In genomic region chr9:124527781-124528180, GRCh38 we compare ENCODE assay signal across 21 cellular contexts. TPM values are rescaled to one million over a fixed set of nuclear protein-coding genes. Genes with fewer than 3 reads are reported as not detected.
DNase-seq lines count a peak whose midpoint lies in the region; ATAC-seq and TF ChIP-seq lines count a peak whose summit lies in the region.
"Had no signal": no experiment of that assay in that cellular context is flagged by ENCODE, and none has a peak within 500 bp of the region (broad histone marks: within the 10 kb centered on the region; RNA-seq: fewer than 3 reads in every experiment).

No MANE protein-coding gene starts in this region.

- H3K4me1 ChIP-seq in GM23338 (ENCODE audit: insufficient read depth) (no peaks in the 10 kb centered on the region), fibroblast of lung (ENCODE audit: control insufficient read depth, extremely low read depth, insufficient read depth, low read length) (no peaks in the 10 kb centered on the region)

- H3K9me3 ChIP-seq in fibroblast of lung (ENCODE audit: control insufficient read depth, insufficient read depth, low read depth, low read length) = no peaks in the 10 kb centered on the region
- H3K9me3 ChIP-seq: neutrophil, testis had no signal

- peaks cover 44% of the 10 kb centered on the region for H3K36me3 Mint-ChIP-seq in GM23338 (ENCODE audit: low read depth)
- H3K36me3 Mint-ChIP-seq in activated CD8-positive, alpha-beta T cell treated with anti-CD3 and anti-CD28 coated beads, Interleukin-2, amount 10 ng/mL, durations not matched to agents 7 days and 5 days (ENCODE audit: low read depth) = no peaks in the 10 kb centered on the region
- peaks cover 0 to 7% of the 10 kb centered on the region in 2 donors for H3K36me3 Mint-ChIP-seq in stimulated activated naive B cell treated with anti-CD40 and anti-IgM and Interleukin-4, amounts not matched to agents 10 μg/mL and 1 μg/mL and 100 μg/mL, for 72 hours
- H3K36me3 Mint-ChIP-seq in activated T-cell treated with anti-CD3 and anti-CD28 coated beads, Interleukin-2, amount 50 U/mL, for 72 hours (ENCODE audit: insufficient read depth in 2 of 2) = no peaks in the 10 kb centered on the region

- no peak overlapping the region for H2AFZ ChIP-seq in GM23338
- H2AFZ ChIP-seq in fibroblast of lung (ENCODE audit: low read length) = no peak overlapping the region

- no peaks in the 10 kb centered on the region for H3K9me3 Mint-ChIP-seq in GM23338
- no peaks in the 10 kb centered on the region for H3K9me3 Mint-ChIP-seq in activated CD8-positive, alpha-beta T cell treated with anti-CD3 and anti-CD28 coated beads, Interleukin-2, amount 10 ng/mL, durations not matched to agents 7 days and 5 days (ENCODE audit: insufficient read depth)
- no peaks in the 10 kb centered on the region for H3K9me3 Mint-ChIP-seq in stimulated activated naive B cell treated with anti-CD40 and anti-IgM and Interleukin-4, amounts not matched to agents 10 μg/mL and 1 μg/mL and 100 μg/mL, for 72 hours
- H3K9me3 Mint-ChIP-seq in activated T-cell treated with anti-CD3 and anti-CD28 coated beads, Interleukin-2, amount 50 U/mL, for 72 hours = no peaks in the 10 kb centered on the region
- H3K9me3 Mint-ChIP-seq: activated CD4-positive, alpha-beta T cell treated with anti-CD3 and anti-CD28 coated beads, Interleukin-2, amount 10 ng/mL, durations not matched to agents 7 days and 5 days had no signal

- H3K79me2 ChIP-seq in GM23338 (replicated peaks; ENCODE audit: insufficient read depth) = no peaks in the 10 kb centered on the region
- H3K79me2 ChIP-seq in fibroblast of lung (ENCODE audit: control insufficient read depth, insufficient read depth, low read length) = no peaks in the 10 kb centered on the region

- POLR2A ChIA-PET in activated CD8-positive, alpha-beta T cell treated with anti-CD3 and anti-CD28 coated beads, Interleukin-2, amount 10 ng/mL, durations not matched to agents 7 days and 5 days (lab: Charles Lee) = no interaction called here

- H3K4me3 Mint-ChIP-seq in GM23338 = no peak overlapping the region
- H3K4me3 Mint-ChIP-seq in activated CD8-positive, alpha-beta T cell treated with anti-CD3 and anti-CD28 coated beads, Interleukin-2, amount 10 ng/mL, durations not matched to agents 7 days and 5 days = no peak overlapping the region
- no peak overlapping the region for H3K4me3 Mint-ChIP-seq in stimulated activated naive B cell treated with anti-CD40 and anti-IgM and Interleukin-4, amounts not matched to agents 10 μg/mL and 1 μg/mL and 100 μg/mL, for 72 hours
- no peak overlapping the region for H3K4me3 Mint-ChIP-seq in activated T-cell treated with anti-CD3 and anti-CD28 coated beads, Interleukin-2, amount 50 U/mL, for 72 hours
- H3K4me3 Mint-ChIP-seq: activated CD4-positive, alpha-beta T cell treated with anti-CD3 and anti-CD28 coated beads, Interleukin-2, amount 10 ng/mL, durations not matched to agents 7 days and 5 days had no signal

- TF ChIP-seq CTCF in GM23338 (conservative IDR thresholded peaks at IDR 0.05; ENCODE audit: low read depth in 2 of 2) (no peak), fibroblast of lung (conservative IDR thresholded peaks at IDR 0.05 in 1 of 2, IDR thresholded peaks at IDR 0.05 in 1 of 2; ENCODE audit: low read depth in 1 of 2, low read length in 2 of 2) (no peak)

- H3K27ac ChIP-seq in GM23338 (ENCODE audit: low read depth) (no peak overlapping the region), fibroblast of lung (ENCODE audit: insufficient read depth, low read length) (no peak overlapping the region)
- H3K27ac ChIP-seq: neutrophil, RWPE1, testis had no signal

- no peaks in the 10 kb centered on the region for H3K9me2 ChIP-seq in GM23338 (ENCODE audit: insufficient read depth)

- no peak for ATAC-seq in GM23338
- ATAC-seq in activated CD8-positive, alpha-beta T cell treated with anti-CD3 and anti-CD28 coated beads, Interleukin-2, amount 10 ng/mL, durations not matched to agents 7 days and 5 days = no peak
- ATAC-seq in stimulated activated naive B cell treated with anti-CD40 and anti-IgM and Interleukin-4, amounts not matched to agents 10 μg/mL and 1 μg/mL and 100 μg/mL, for 72 hours (replicated peaks) = no peak
- ATAC-seq in activated T-cell treated with anti-CD3 and anti-CD28 coated beads, Interleukin-2, amount 50 U/mL, for 72 hours (replicated peaks in 1 of 2) = no peak
- ATAC-seq: left lobe of liver had no signal

- H3K27ac Mint-ChIP-seq in GM23338 = peak overlapping the region; percentile 30; the same call in 1 of the 2 replicates
- no peak overlapping the region for H3K27ac Mint-ChIP-seq in activated CD8-positive, alpha-beta T cell treated with anti-CD3 and anti-CD28 coated beads, Interleukin-2, amount 10 ng/mL, durations not matched to agents 7 days and 5 days
- no peak overlapping the region for H3K27ac Mint-ChIP-seq in stimulated activated naive B cell treated with anti-CD40 and anti-IgM and Interleukin-4, amounts not matched to agents 10 μg/mL and 1 μg/mL and 100 μg/mL, for 72 hours
- no peak overlapping the region for H3K27ac Mint-ChIP-seq in activated T-cell treated with anti-CD3 and anti-CD28 coated beads, Interleukin-2, amount 50 U/mL, for 72 hours
- H3K27ac Mint-ChIP-seq: activated CD4-positive, alpha-beta T cell treated with anti-CD3 and anti-CD28 coated beads, Interleukin-2, amount 10 ng/mL, durations not matched to agents 7 days and 5 days had no signal

- DNase-seq in GM23338 (ENCODE audit: low spot score) (no peak), RPMI7951 (ENCODE audit: low read depth) (peak; percentile 52), fibroblast of lung (ENCODE audit: low read depth in 2 of 2) (peak; percentile 14 to 68), renal cortical epithelial cell (ENCODE audit: low read depth) (peak; percentile 51)
- DNase-seq in activated CD8-positive, alpha-beta T cell treated with anti-CD3 and anti-CD28 coated beads, Interleukin-2, amount 10 ng/mL, durations not matched to agents 7 days and 5 days = no peak
- DNase-seq in stimulated activated naive B cell treated with anti-CD40 and anti-IgM and Interleukin-4, amounts not matched to agents 10 μg/mL and 1 μg/mL and 100 μg/mL, for 72 hours = no peak
- no peak for DNase-seq in activated T-cell treated with anti-CD3 and anti-CD28 coated beads, Interleukin-2, amount 50 U/mL, for 72 hours
- DNase-seq: activated CD4-positive, alpha-beta T cell treated with anti-CD3 and anti-CD28 coated beads, Interleukin-2, amount 10 ng/mL, durations not matched to agents 7 days and 5 days; activated CD8-positive, alpha-beta memory T cell treated with anti-CD3 and anti-CD28 coated beads, Interleukin-2, amount 50 U/mL, for 4 hours; activated effector memory CD4-positive, alpha-beta T cell treated with Interleukin-2 at 50 U/mL for 16 hours; amygdala; H7; NCI-H187; NCI-H345; retina; testis had no signal

- H3K27me3 Mint-ChIP-seq in GM23338 (ENCODE audit: insufficient read depth, low read depth, poor library complexity) = no peaks in the 10 kb centered on the region
- peaks cover 18% of the 10 kb centered on the region for H3K27me3 Mint-ChIP-seq in activated CD8-positive, alpha-beta T cell treated with anti-CD3 and anti-CD28 coated beads, Interleukin-2, amount 10 ng/mL, durations not matched to agents 7 days and 5 days (ENCODE audit: low read depth)
- H3K27me3 Mint-ChIP-seq in stimulated activated naive B cell treated with anti-CD40 and anti-IgM and Interleukin-4, amounts not matched to agents 10 μg/mL and 1 μg/mL and 100 μg/mL, for 72 hours = no peaks in the 10 kb centered on the region
- H3K27me3 Mint-ChIP-seq in activated T-cell treated with anti-CD3 and anti-CD28 coated beads, Interleukin-2, amount 50 U/mL, for 72 hours (ENCODE audit: low read depth) = no peaks in the 10 kb centered on the region

- H3K36me3 ChIP-seq in GM23338 (ENCODE audit: insufficient read depth) (0 out of 2 replicates have a peak, but pooled peaks cover 4% of the 10 kb centered on the region), fibroblast of lung (ENCODE audit: control insufficient read depth, insufficient read depth, low read length) (no peaks in the 10 kb centered on the region)

- H3K4me1 Mint-ChIP-seq in GM23338 = peaks cover 2% of the 10 kb centered on the region; the same call in 2 of the 3 replicates
- no peaks in the 10 kb centered on the region for H3K4me1 Mint-ChIP-seq in activated CD8-positive, alpha-beta T cell treated with anti-CD3 and anti-CD28 coated beads, Interleukin-2, amount 10 ng/mL, durations not matched to agents 7 days and 5 days (ENCODE audit: low read depth)
- no peaks in the 10 kb centered on the region for H3K4me1 Mint-ChIP-seq in stimulated activated naive B cell treated with anti-CD40 and anti-IgM and Interleukin-4, amounts not matched to agents 10 μg/mL and 1 μg/mL and 100 μg/mL, for 72 hours
- H3K4me1 Mint-ChIP-seq in activated T-cell treated with anti-CD3 and anti-CD28 coated beads, Interleukin-2, amount 50 U/mL, for 72 hours (ENCODE audit: low read depth) = no peaks in the 10 kb centered on the region
- H3K4me1 Mint-ChIP-seq: activated CD4-positive, alpha-beta T cell treated with anti-CD3 and anti-CD28 coated beads, Interleukin-2, amount 10 ng/mL, durations not matched to agents 7 days and 5 days had no signal

- CTCF ChIA-PET in activated CD8-positive, alpha-beta T cell treated with anti-CD3 and anti-CD28 coated beads, Interleukin-2, amount 10 ng/mL, durations not matched to agents 7 days and 5 days (lab: Charles Lee) = interaction anchor here (1.1 kb wide), 1 partner anchor 9 kb away, joined by 8 read pairs; no protein-coding TSS in a partner anchor

- H4K20me1 ChIP-seq in GM23338 (replicated peaks; ENCODE audit: insufficient read depth) (no peaks in the 10 kb centered on the region), fibroblast of lung (ENCODE audit: control insufficient read depth, extremely low read depth, insufficient read depth, low read length) (no peaks in the 10 kb centered on the region)

- no peak overlapping the region for H3K4me2 ChIP-seq in GM23338
- no peak overlapping the region for H3K4me2 ChIP-seq in fibroblast of lung (ENCODE audit: extremely low read depth, insufficient read depth, low read length)

- H3K4me3 ChIP-seq in GM23338 (no peak overlapping the region), fibroblast of lung (replicated peaks in 1 of 4; ENCODE audit: control extremely low read depth in 1 of 4, insufficient read depth in 1 of 4, low read depth in 3 of 4, low read length in 4 of 4) (no peak overlapping the region)
- H3K4me3 ChIP-seq: testis had no signal

- H3F3A ChIP-seq in GM23338 (replicated peaks; ENCODE audit: low read depth) = no peaks in the 10 kb centered on the region

- no peak overlapping the region for H3K9ac ChIP-seq in fibroblast of lung (ENCODE audit: insufficient read depth, low read length)

- H3K27me3 ChIP-seq in GM23338 (ENCODE audit: insufficient read depth) (no peaks in the 10 kb centered on the region), fibroblast of lung (ENCODE audit: control insufficient read depth, insufficient read depth, low read length) (no peaks in the 10 kb centered on the region)
- H3K27me3 ChIP-seq: neutrophil, testis had no signal

RNA-seq across cellular contexts. Expression of gene NR5A1, which starts 20.6 kb away (rescaled TPM):
- total RNA-seq in GM23338 (2014; rRNA removed; shearing (Covaris generic)) = 0.21 and 5.7 TPM in 2 replicates
- polyA plus RNA-seq in GM23338 (2016; fragmentation: Nextera tagmentation; extraction: Ambion mirVana) (not detected in 2 replicates), fibroblast of lung (not detected in 2 replicates)
- total RNA-seq in RPMI7951 (2014; rRNA removed; shearing (Covaris generic)) = not detected in 2 replicates
- total RNA-seq in fibroblast of lung (not detected in 2 replicates), renal cortical epithelial cell (not detected in 2 replicates)
- polyA plus RNA-seq in fibroblast of lung (2012) = not detected in 2 replicates
- polyA minus RNA-seq in fibroblast of lung (ENCODE audit: low replicate concordance) = not detected in 2 replicates
- total RNA-seq in activated CD8-positive, alpha-beta T cell treated with anti-CD3 and anti-CD28 coated beads, Interleukin-2, amount 10 ng/mL, durations not matched to agents 7 days and 5 days = not detected
- total RNA-seq in activated T-cell treated with anti-CD3 and anti-CD28 coated beads, Interleukin-2, amount 50 U/mL, for 72 hours = under 1 TPM in 1 of 2 donors, not detected in 1; 0.07 TPM
- total RNA-seq: activated CD4-positive, alpha-beta T cell treated with anti-CD3 and anti-CD28 coated beads, Interleukin-2, amount 10 ng/mL, durations not matched to agents 7 days and 5 days; glomerular endothelial cell; mononuclear cell had no signal

Comparison
In these comparisons a context has a peak if more than half of its experiments do, and no peak if none do; other contexts are left out.
1. DNase-seq: peak in RPMI7951 (single experiment), fibroblast of lung (2 of 2) and renal cortical epithelial cell (single experiment); none in GM23338 (single experiment), activated CD8-positive, alpha-beta T cell treated with anti-CD3 and anti-CD28 coated beads, Interleukin-2, amount 10 ng/mL, durations not matched to agents 7 days and 5 days (single experiment), stimulated activated naive B cell treated with anti-CD40 and anti-IgM and Interleukin-4, amounts not matched to agents 10 μg/mL and 1 μg/mL and 100 μg/mL, for 72 hours (single experiment) and activated T-cell treated with anti-CD3 and anti-CD28 coated beads, Interleukin-2, amount 50 U/mL, for 72 hours (0 of 2).